In genomic region chr11:59171508-59172322, GRCh38 we compare ENCODE assay signal across 8 cellular contexts. TPM values are rescaled to one million over a fixed set of nuclear protein-coding genes. Genes with fewer than 3 reads are reported as not detected.
DNase-seq lines count a peak whose midpoint lies in the region; TF ChIP-seq lines count a peak whose summit lies in the region.

TSS of gene DTX4 (plus strand) at chr11:59172132. CDS start at chr11:59172596, 464 bp downstream.

- H3K9me3 Mint-ChIP-seq in activated naive CD4-positive, alpha-beta T cell treated with anti-CD3 and anti-CD28 coated beads, Interleukin-2, amount 10 ng/mL, durations not matched to agents 7 days and 5 days = no peaks in the 10 kb centered on the region

- H3K9me3 ChIP-seq in Loucy (ENCODE audit: insufficient read depth, low read depth, low read length) (no peaks in the 10 kb centered on the region), SJSA1 (replicated peaks) (no peaks in the 10 kb centered on the region), suprapubic skin (no peaks in the 10 kb centered on the region)

- TF ChIP-seq CTCF in Loucy (conservative IDR thresholded peaks at IDR 0.05; ENCODE audit: low read length) (peak; percentile 71), suprapubic skin (IDR thresholded peaks at IDR 0.05) (peak; percentile 81 to 96)

- H3K36me3 ChIP-seq in H7 (replicated peaks; ENCODE audit: control insufficient read depth, insufficient read depth, low read length) (no peaks in the 10 kb centered on the region), Loucy (ENCODE audit: insufficient read depth, low read length) (no peaks in the 10 kb centered on the region), SJSA1 (peaks cover 3% of the 10 kb centered on the region), suprapubic skin (no peaks in the 10 kb centered on the region)

- peaks cover 4% of the 10 kb centered on the region for H4K20me1 ChIP-seq in Loucy (ENCODE audit: insufficient read depth, low read length, poor library complexity, severe bottlenecking)

- H3K4me1 Mint-ChIP-seq in activated naive CD4-positive, alpha-beta T cell treated with anti-CD3 and anti-CD28 coated beads, Interleukin-2, amount 10 ng/mL, durations not matched to agents 7 days and 5 days = peaks cover 7% of the 10 kb centered on the region

- H3K79me2 ChIP-seq in Loucy (ENCODE audit: insufficient read depth, low read length) = no peaks in the 10 kb centered on the region; the same call in 1 of the 2 replicates

- DNase-seq in GF-D8 (lab: John Stamatoyannopoulos, UW) (peak; percentile 48), H7 (peak; percentile 92), SJSA1 (ENCODE audit: low read depth in 1 of 2, low spot score in 2 of 2) (peak; percentile 87 to 95), globus pallidus (ENCODE audit: low spot score) (peak; percentile 92), occipital lobe (lab: John Stamatoyannopoulos, UW) (peak; percentile 87), suprapubic skin (ENCODE audit: low spot score in 2 of 2) (peak; percentile 95)
- DNase-seq in activated naive CD4-positive, alpha-beta T cell treated with anti-CD3 and anti-CD28 coated beads, Interleukin-2, amount 10 ng/mL, durations not matched to agents 7 days and 5 days = peak; percentile 94

- H2AFZ ChIP-seq in Loucy (ENCODE audit: low read length) = peak within 1 kb of the TSS; percentile 98

- peak within 1 kb of the TSS; percentile 13 for H3K27ac Mint-ChIP-seq in activated naive CD4-positive, alpha-beta T cell treated with anti-CD3 and anti-CD28 coated beads, Interleukin-2, amount 10 ng/mL, durations not matched to agents 7 days and 5 days

- TF ChIP-seq EP300 in suprapubic skin (IDR thresholded peaks at IDR 0.05) = no peak

- peak within 1 kb of the TSS; percentile 95 for H3K4me2 ChIP-seq in Loucy (ENCODE audit: low read depth, low read length, poor library complexity, severe bottlenecking)

- WGBS in suprapubic skin = under 1% methylated on average over 32 of the region's 64 CpGs

- peaks cover 9% of the 10 kb centered on the region for H3K4me1 ChIP-seq in Loucy (ENCODE audit: insufficient read depth, low read length, poor library complexity, severe bottlenecking)
- peaks cover 41% of the 10 kb centered on the region for H3K4me1 ChIP-seq in SJSA1 (replicated peaks)
- H3K4me1 ChIP-seq in suprapubic skin = peaks cover 23% of the 10 kb centered on the region

- peaks cover 35% of the 10 kb centered on the region for H3K27me3 Mint-ChIP-seq in activated naive CD4-positive, alpha-beta T cell treated with anti-CD3 and anti-CD28 coated beads, Interleukin-2, amount 10 ng/mL, durations not matched to agents 7 days and 5 days

- no peaks in the 10 kb centered on the region for H3K9me2 ChIP-seq in Loucy (replicated peaks; ENCODE audit: low read depth, low read length)

- CTCF ChIA-PET in activated naive CD4-positive, alpha-beta T cell treated with anti-CD3 and anti-CD28 coated beads, Interleukin-2, amount 10 ng/mL, durations not matched to agents 7 days and 5 days (lab: Charles Lee) = interaction anchor here (0.6 to 3.5 kb wide), 27 partner anchors 11 to 530 kb away, joined by 3 to 49 read pairs (median 4); partner anchors contain the start of genes FAM111A, OR5A1 and PATL1

- H3K36me3 Mint-ChIP-seq in activated naive CD4-positive, alpha-beta T cell treated with anti-CD3 and anti-CD28 coated beads, Interleukin-2, amount 10 ng/mL, durations not matched to agents 7 days and 5 days = no peaks in the 10 kb centered on the region

- peak within 1 kb of the TSS; percentile 74 for H3K4me3 ChIP-seq in H7 (ENCODE audit: insufficient read depth, low read depth, low read length)
- H3K4me3 ChIP-seq in Loucy (ENCODE audit: low read length, poor library complexity, severe bottlenecking) = peak within 1 kb of the TSS; percentile 88
- peak within 1 kb of the TSS; percentile 70 for H3K4me3 ChIP-seq in SJSA1
- peak within 1 kb of the TSS; percentile 70 for H3K4me3 ChIP-seq in suprapubic skin

- TF ChIP-seq POLR2A in suprapubic skin (IDR thresholded peaks at IDR 0.05) = no peak

- H3K27me3 ChIP-seq in H7 (ENCODE audit: control insufficient read depth, insufficient read depth, low read length) = peaks cover 5% of the 10 kb centered on the region
- H3K27me3 ChIP-seq in Loucy (ENCODE audit: insufficient read depth, low read length, poor library complexity, severe bottlenecking) = peaks cover 5% of the 10 kb centered on the region
- no peaks in the 10 kb centered on the region for H3K27me3 ChIP-seq in SJSA1 (replicated peaks)
- H3K27me3 ChIP-seq in suprapubic skin = no peaks in the 10 kb centered on the region

- H3K4me3 Mint-ChIP-seq in activated naive CD4-positive, alpha-beta T cell treated with anti-CD3 and anti-CD28 coated beads, Interleukin-2, amount 10 ng/mL, durations not matched to agents 7 days and 5 days = peak within 1 kb of the TSS; percentile 79

- peak within 1 kb of the TSS; percentile 75 for H3K9ac ChIP-seq in Loucy (ENCODE audit: low read depth, low read length, poor library complexity, severe bottlenecking)

- H3K27ac ChIP-seq in SJSA1 = peak within 1 kb of the TSS; percentile 49
- peak within 1 kb of the TSS; percentile 53 for H3K27ac ChIP-seq in suprapubic skin

- H3F3A ChIP-seq in Loucy (ENCODE audit: low read depth) = no peaks in the 10 kb centered on the region

RNA-seq across cellular contexts. Expression of gene DTX4, which starts in this region (rescaled TPM):
- 4.9 and 7.6 TPM in 2 replicates for total RNA-seq in H7 (2014; rRNA removed; shearing (Covaris generic))
- total RNA-seq in SJSA1 (2014; rRNA removed; shearing (Covaris generic)) = 4.1 and 7.6 TPM in 2 replicates
- total RNA-seq in occipital lobe (43.7 TPM), suprapubic skin (10 to 100 TPM in 1 of 4 donors, 1 to 10 TPM in 3; 8.3 to 11.5 (median 8.9) TPM)

Comparison
In these comparisons a context has a peak if more than half of its experiments do, and no peak if none do; other contexts are left out.
1. Peak in every context shown above with its lines: DNase-seq, H3K4me3 ChIP-seq and H3K27ac ChIP-seq.